Comparison of ENCODE assay signal across 13 cellular contexts in the genomic region with DNA sequence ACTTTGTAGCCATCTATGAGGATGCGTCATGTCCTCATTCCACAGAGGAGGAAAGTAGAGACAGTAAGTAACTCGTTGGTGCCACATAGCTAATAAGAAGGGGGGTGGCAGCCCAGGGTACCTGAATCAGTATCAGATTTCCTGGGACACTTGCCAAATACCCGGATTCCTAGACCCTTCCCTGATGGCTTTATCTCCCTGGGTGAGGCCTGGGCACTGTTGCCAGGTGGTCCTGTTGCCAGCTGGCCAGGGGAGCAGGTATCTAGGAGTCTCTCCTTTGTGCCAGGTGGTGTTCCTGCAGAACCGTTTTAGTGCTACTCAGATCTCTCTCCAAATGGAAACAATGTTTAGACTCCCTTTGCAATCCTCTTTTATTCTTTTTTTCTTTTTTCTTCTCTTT. TPM values are rescaled to one million over a fixed set of nuclear protein-coding genes. Genes with fewer than 3 reads are reported as not detected.
DNase-seq lines count a peak whose midpoint lies in the region; ATAC-seq lines count a peak whose summit lies in the region.
"Had no signal": no experiment of that assay in that cellular context is flagged by ENCODE, and none has a peak within 500 bp of the region (broad histone marks: within the 10 kb centered on the region; RNA-seq: fewer than 3 reads in every experiment).

No MANE protein-coding gene starts in this region.

- ATAC-seq in GM21576 (IDR thresholded peaks at IDR 0.05; ENCODE audit: unreplicated experiment) = no peak
- ATAC-seq in GM21381 (IDR thresholded peaks at IDR 0.05; ENCODE audit: unreplicated experiment) = no peak
- ATAC-seq: CD8-positive, alpha-beta T cell; HCT116 had no signal

- DNase-seq in DMS79 (lab: John Stamatoyannopoulos, UW) (peak; percentile 4), NCI-H1105 (lab: John Stamatoyannopoulos, UW) (peak; percentile 70), NCI-H2171 treated with DMSO at 0.1 percent for 48 hours (lab: John Stamatoyannopoulos, UW) (peak; percentile 93), cerebellum (ENCODE audit: low spot score) (peak; percentile 67), NOMO-1 treated with DMSO at 0.1 percent for 48 hours (lab: John Stamatoyannopoulos, UW; ENCODE audit: unreplicated experiment) (no peak)
- DNase-seq: CD8-positive, alpha-beta T cell; GM23248; NCI-H146; NCI-H446 treated with DMSO at 0.1 percent for 48 hours; T-helper 1 cell had no signal

RNA-seq across cellular contexts. Expression of gene SLC29A3, which starts 12.7 kb away (rescaled TPM):
- total RNA-seq in cerebellum = 3.2 TPM
